In the genomic region with DNA sequence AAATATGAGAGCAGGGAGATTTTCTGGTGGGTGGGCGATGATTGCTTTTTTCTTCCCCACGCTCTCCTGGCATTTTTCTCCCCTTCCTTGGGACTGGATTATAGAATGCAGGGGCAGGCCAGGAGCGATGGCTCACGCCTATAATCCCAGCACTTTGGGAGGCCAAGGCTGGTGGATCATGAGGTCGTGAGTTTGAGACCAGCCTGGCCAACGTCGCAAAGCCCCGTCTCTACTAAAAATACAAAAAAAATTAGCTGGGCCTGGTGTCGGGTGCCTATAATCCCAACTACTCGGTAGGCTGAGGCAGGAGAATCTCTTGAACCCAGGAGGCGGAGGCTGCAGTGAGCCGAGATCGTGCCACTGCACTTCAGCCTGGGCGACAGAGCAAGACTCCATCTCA, we compare ENCODE assay signal across 1 cellular context. TPM values are rescaled to one million over a fixed set of nuclear protein-coding genes. Genes with fewer than 3 reads are reported as not detected.
"Had no signal": no experiment of that assay in that cellular context is flagged by ENCODE, and none has a peak within 500 bp of the region (broad histone marks: within the 10 kb centered on the region; RNA-seq: fewer than 3 reads in every experiment).

No MANE protein-coding gene starts in this region.

RNA-seq across cellular contexts. Expression of a gene that starts 56.0 kb away (rescaled TPM):
- total RNA-seq: ascending aorta had no signal
